ENCODE assay signal across 8 cellular contexts in the genomic region with DNA sequence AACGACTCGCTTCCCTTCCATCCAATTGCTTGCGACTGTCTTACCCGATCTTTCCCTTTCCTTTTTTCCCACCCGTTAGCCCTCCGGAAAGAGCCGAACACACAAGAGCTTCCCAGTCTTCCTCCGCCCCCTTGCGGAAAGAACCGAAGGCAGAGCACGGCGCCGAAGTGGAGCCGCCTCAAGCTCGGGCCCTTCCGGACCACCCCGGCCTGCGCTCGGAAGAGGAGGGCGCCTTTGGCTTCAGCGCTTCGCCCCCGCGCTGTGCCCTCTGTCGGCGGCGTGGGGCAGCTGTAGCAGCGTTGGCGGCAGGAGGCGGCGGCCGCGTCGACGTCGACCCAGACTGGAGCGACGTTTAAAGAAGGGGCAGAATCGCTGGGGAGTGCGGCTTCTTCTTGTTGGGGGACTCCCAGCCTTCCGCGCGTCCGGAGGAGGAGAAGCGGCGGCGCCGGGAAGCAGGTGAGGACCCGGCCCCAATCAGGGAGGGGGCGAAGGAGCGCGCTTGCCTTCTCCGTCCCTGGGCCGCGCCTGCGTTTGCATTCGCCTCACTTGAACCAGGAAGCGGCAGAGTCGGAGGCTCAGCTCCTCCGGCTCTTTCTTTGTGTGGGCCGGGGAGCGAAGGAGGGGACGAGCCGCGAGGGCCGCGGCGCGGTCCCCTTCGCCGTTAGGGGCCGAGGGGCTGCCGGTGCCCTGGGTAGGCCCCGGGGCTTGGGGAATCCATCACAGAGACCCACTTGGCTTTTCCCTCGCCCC. TPM values are rescaled to one million over a fixed set of nuclear protein-coding genes. Genes with fewer than 3 reads are reported as not detected.
DNase-seq lines count a peak whose midpoint lies in the region; ATAC-seq and TF ChIP-seq lines count a peak whose summit lies in the region.

Gene ZBTB33 (plus strand): TSS at position 291 of the 750 bp plus-strand sequence. CDS start 2,604 bp downstream, outside the sequence.

- H3K9me3 ChIP-seq in Panc1 (ENCODE audit: control insufficient read depth, insufficient read depth, low read depth, low read length): no peaks in the 10 kb centered on the region
- no peaks in the 10 kb centered on the region for H3K9me3 ChIP-seq in esophagus (ENCODE audit: control insufficient read depth in 2 of 2, insufficient read depth in 1 of 2, low read depth in 1 of 2, low read length in 1 of 2)
- H3K9me3 ChIP-seq in muscle layer of colon (ENCODE audit: low read length): no peaks in the 10 kb centered on the region

- peaks cover 17% of the 10 kb centered on the region; the same call in 1 of the 2 replicates for H3K4me1 ChIP-seq in Panc1 (ENCODE audit: control insufficient read depth, insufficient read depth, low read length)
- no peaks in the 10 kb centered on the region for H3K4me1 ChIP-seq in esophagus (ENCODE audit: control insufficient read depth in 2 of 2, insufficient read depth in 2 of 2, low read length in 1 of 2)
- H3K4me1 ChIP-seq in muscle layer of colon (ENCODE audit: insufficient read depth, low read length): no peaks in the 10 kb centered on the region

- peak within 1 kb of the TSS; percentile 95 for H3K4me3 Mint-ChIP-seq in activated T-cell treated with anti-CD3 and anti-CD28 coated beads, Interleukin-2, amount 50 U/mL, for 4 hours

- peak; percentile 91 for TF ChIP-seq CTCF in Panc1 (IDR thresholded peaks at IDR 0.05)

- CTCF ChIA-PET in Panc1 (lab: Charles Lee): no interaction called here

- H3K27me3 ChIP-seq in Panc1 (ENCODE audit: control insufficient read depth, insufficient read depth, low read length): peaks cover 4% of the 10 kb centered on the region; the same call in 1 of the 2 replicates
- H3K27me3 ChIP-seq in esophagus (ENCODE audit: control insufficient read depth in 1 of 2, insufficient read depth in 2 of 2, low read length in 2 of 2): no peaks in the 10 kb centered on the region
- no peaks in the 10 kb centered on the region for H3K27me3 ChIP-seq in muscle layer of colon (ENCODE audit: control insufficient read depth in 1 of 2, insufficient read depth in 2 of 2, low read length in 2 of 2)

- in situ Hi-C loops in Panc1 (cut with HindIII; ENCODE audit: low pct_unique_long_range_greater_than_20kb, low sequenced_read_pairs): no loop called here

- H3K4me3 ChIP-seq in Panc1 (ENCODE audit: low read depth in 2 of 2, low read length in 2 of 2) (peak within 1 kb of the TSS; percentile 81 to 88), esophagus (ENCODE audit: low read depth in 1 of 2, low read length in 2 of 2) (peak within 1 kb of the TSS; percentile 75 to 76), muscle layer of colon (ENCODE audit: low read depth in 1 of 2, low read length in 2 of 2) (peak within 1 kb of the TSS; percentile 53 to 71)

- no TSS peak for BruUV-seq in Panc1 (replicated peaks; lab: Mats Ljungman, UMichigan)

- ATAC-seq in GM21723 (IDR thresholded peaks at IDR 0.05; ENCODE audit: unreplicated experiment) (peak; percentile 96), Panc1 (peak; percentile 100)
- ATAC-seq in activated T-cell treated with anti-CD3 and anti-CD28 coated beads, Interleukin-2, amount 50 U/mL, for 4 hours: peak; percentile 98 to 99

- H3K9ac ChIP-seq in muscle layer of colon (ENCODE audit: low read length): peak within 1 kb of the TSS; percentile 50

- peaks cover 6% of the 10 kb centered on the region for H3K36me3 ChIP-seq in Panc1 (ENCODE audit: control insufficient read depth, insufficient read depth, low read length)
- no peaks in the 10 kb centered on the region for H3K36me3 ChIP-seq in esophagus (ENCODE audit: control insufficient read depth in 2 of 2, insufficient read depth in 2 of 2, low read length in 1 of 2)
- peaks cover 8% of the 10 kb centered on the region for H3K36me3 ChIP-seq in muscle layer of colon (ENCODE audit: insufficient read depth, low read length)

- intact Hi-C loops in Panc1 (cut with micrococcal nuclease; ENCODE audit: unreplicated experiment): loop anchor here (10.0 kb wide), 1 partner anchor 54 kb away; no protein-coding TSS in a partner anchor

- H3K27me3 Mint-ChIP-seq in activated T-cell treated with anti-CD3 and anti-CD28 coated beads, Interleukin-2, amount 50 U/mL, for 4 hours (ENCODE audit: low read depth): no peaks in the 10 kb centered on the region

- no peaks in the 10 kb centered on the region for H3K9me3 Mint-ChIP-seq in activated T-cell treated with anti-CD3 and anti-CD28 coated beads, Interleukin-2, amount 50 U/mL, for 4 hours

- POLR2A ChIA-PET in Panc1 (lab: Charles Lee): interaction anchor here (0.7 kb wide), 1 partner anchor 24 kb away, joined by 3 read pairs; no protein-coding TSS in a partner anchor

- DNase-seq in DMS79 treated with DMSO at 0.1 percent for 48 hours (lab: John Stamatoyannopoulos, UW): peak; percentile 70
- peak; percentile 60 for DNase-seq in KG1 (lab: John Stamatoyannopoulos, UW)
- DNase-seq in Panc1 (ENCODE audit: low read depth, low spot score): peak; percentile 86
- peak; percentile 75 for DNase-seq in activated T-cell treated with anti-CD3 and anti-CD28 coated beads, Interleukin-2, amount 50 U/mL, for 4 hours
- peak; percentile 49 for DNase-seq in stimulated activated CD8-positive, alpha-beta memory T cell treated with anti-CD3 and anti-CD28 coated beads, Interleukin-7, amount 100 ng/mL, for 24 hours (ENCODE audit: low read depth)

- H3K36me3 Mint-ChIP-seq in activated T-cell treated with anti-CD3 and anti-CD28 coated beads, Interleukin-2, amount 50 U/mL, for 4 hours (ENCODE audit: insufficient read depth): peaks cover 15% of the 10 kb centered on the region

- peaks cover 15% of the 10 kb centered on the region for H3K4me1 Mint-ChIP-seq in activated T-cell treated with anti-CD3 and anti-CD28 coated beads, Interleukin-2, amount 50 U/mL, for 4 hours (ENCODE audit: low read depth)

- 0 to 33% methylated on average over 60 to 75 of the region's 75 CpGs for WGBS in esophagus, 2 donors

- H3K27ac ChIP-seq in Panc1 (ENCODE audit: low read length): peak within 1 kb of the TSS; percentile 94
- H3K27ac ChIP-seq in esophagus (ENCODE audit: low read depth in 2 of 2, low read length in 1 of 2): peak within 1 kb of the TSS; percentile 86 to 95
- peak within 1 kb of the TSS; percentile 50 for H3K27ac ChIP-seq in muscle layer of colon (ENCODE audit: low read depth, low read length)

RNA-seq across cellular contexts. Expression of gene ZBTB33, which starts in this region (rescaled TPM):
- total RNA-seq in Panc1 (2021; ENCODE audit: unreplicated experiment): 21.5 TPM
- polyA plus RNA-seq in Panc1 (2012; ENCODE audit: insufficient read length): 8.9 TPM
- 10 to 100 TPM; 10.7 to 12.9 (median 11.4) TPM for total RNA-seq in activated T-cell treated with anti-CD3 and anti-CD28 coated beads, Interleukin-2, amount 50 U/mL, for 4 hours
- polyA plus RNA-seq in esophagus: 1 to 10 TPM; 3.1 to 4.8 TPM

Comparison
In these comparisons a context has a peak if more than half of its experiments do, and no peak if none do; other contexts are left out.
1. Peak in every context shown above with its lines: DNase-seq, ATAC-seq, H3K4me3 ChIP-seq and H3K27ac ChIP-seq.